Comparison of ENCODE assay signal across 1 cellular context in the genomic region with DNA sequence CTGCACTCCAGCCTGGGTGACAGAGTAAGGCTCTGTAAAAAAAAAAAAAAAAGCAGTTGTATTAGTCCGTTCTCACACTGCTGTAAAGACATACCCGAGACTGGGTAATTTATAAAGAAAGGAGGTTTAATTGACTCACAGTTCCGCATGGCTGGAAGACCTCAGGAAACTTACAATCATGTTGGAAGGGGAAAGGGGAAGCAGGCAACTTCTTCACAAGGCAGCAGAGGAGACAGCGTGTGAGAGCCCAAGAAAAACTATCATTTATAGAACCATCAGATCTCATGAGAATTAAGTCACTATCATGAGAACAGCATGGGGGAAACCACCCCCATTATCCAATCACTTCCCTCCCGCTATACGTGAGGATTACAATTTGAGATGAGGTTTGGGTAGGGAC.
TF ChIP-seq lines count a peak whose summit lies in the region.

No MANE protein-coding gene starts in this region.

TF ChIP-seq in GM23338, 12 proteins besides CTCF, POLR2A, EP300 and RAD21 (continued from another document):
- TF ChIP-seq, protein P1, sequence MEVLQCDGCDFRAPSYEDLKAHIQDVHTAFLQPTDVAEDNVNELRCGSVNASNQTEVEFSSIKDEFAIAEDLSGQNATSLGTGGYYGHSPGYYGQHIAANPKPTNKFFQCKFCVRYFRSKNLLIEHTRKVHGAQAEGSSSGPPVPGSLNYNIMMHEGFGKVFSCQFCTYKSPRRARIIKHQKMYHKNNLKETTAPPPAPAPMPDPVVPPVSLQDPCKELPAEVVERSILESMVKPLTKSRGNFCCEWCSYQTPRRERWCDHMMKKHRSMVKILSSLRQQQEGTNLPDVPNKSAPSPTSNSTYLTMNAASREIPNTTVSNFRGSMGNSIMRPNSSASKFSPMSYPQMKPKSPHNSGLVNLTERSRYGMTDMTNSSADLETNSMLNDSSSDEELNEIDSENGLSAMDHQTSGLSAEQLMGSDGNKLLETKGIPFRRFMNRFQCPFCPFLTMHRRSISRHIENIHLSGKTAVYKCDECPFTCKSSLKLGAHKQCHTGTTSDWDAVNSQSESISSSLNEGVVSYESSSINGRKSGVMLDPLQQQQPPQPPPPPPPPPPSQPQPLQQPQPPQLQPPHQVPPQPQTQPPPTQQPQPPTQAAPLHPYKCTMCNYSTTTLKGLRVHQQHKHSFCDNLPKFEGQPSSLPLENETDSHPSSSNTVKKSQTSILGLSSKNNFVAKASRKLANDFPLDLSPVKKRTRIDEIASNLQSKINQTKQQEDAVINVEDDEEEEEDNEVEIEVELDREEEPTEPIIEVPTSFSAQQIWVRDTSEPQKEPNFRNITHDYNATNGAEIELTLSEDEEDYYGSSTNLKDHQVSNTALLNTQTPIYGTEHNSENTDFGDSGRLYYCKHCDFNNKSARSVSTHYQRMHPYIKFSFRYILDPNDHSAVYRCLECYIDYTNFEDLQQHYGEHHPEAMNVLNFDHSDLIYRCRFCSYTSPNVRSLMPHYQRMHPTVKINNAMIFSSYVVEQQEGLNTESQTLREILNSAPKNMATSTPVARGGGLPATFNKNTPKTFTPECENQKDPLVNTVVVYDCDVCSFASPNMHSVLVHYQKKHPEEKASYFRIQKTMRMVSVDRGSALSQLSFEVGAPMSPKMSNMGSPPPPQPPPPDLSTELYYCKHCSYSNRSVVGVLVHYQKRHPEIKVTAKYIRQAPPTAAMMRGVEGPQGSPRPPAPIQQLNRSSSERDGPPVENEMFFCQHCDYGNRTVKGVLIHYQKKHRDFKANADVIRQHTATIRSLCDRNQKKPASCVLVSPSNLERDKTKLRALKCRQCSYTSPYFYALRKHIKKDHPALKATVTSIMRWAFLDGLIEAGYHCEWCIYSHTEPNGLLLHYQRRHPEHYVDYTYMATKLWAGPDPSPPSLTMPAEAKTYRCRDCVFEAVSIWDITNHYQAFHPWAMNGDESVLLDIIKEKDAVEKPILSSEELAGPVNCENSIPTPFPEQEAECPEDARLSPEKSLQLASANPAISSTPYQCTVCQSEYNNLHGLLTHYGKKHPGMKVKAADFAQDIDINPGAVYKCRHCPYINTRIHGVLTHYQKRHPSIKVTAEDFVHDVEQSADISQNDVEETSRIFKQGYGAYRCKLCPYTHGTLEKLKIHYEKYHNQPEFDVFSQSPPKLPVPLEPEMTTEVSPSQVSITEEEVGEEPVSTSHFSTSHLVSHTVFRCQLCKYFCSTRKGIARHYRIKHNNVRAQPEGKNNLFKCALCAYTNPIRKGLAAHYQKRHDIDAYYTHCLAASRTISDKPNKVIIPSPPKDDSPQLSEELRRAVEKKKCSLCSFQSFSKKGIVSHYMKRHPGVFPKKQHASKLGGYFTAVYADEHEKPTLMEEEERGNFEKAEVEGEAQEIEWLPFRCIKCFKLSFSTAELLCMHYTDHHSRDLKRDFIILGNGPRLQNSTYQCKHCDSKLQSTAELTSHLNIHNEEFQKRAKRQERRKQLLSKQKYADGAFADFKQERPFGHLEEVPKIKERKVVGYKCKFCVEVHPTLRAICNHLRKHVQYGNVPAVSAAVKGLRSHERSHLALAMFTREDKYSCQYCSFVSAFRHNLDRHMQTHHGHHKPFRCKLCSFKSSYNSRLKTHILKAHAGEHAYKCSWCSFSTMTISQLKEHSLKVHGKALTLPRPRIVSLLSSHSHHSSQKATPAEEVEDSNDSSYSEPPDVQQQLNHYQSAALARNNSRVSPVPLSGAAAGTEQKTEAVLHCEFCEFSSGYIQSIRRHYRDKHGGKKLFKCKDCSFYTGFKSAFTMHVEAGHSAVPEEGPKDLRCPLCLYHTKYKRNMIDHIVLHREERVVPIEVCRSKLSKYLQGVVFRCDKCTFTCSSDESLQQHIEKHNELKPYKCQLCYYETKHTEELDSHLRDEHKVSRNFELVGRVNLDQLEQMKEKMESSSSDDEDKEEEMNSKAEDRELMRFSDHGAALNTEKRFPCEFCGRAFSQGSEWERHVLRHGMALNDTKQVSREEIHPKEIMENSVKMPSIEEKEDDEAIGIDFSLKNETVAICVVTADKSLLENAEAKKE (CRISPR knock-in tag; IDR thresholded peaks at IDR 0.05), result no peak
- TF ChIP-seq JUNB (IDR thresholded peaks at IDR 0.05; ENCODE audit: unreplicated experiment), result no peak
